7 cellular contexts compared by ENCODE assay signal in the genomic region with DNA sequence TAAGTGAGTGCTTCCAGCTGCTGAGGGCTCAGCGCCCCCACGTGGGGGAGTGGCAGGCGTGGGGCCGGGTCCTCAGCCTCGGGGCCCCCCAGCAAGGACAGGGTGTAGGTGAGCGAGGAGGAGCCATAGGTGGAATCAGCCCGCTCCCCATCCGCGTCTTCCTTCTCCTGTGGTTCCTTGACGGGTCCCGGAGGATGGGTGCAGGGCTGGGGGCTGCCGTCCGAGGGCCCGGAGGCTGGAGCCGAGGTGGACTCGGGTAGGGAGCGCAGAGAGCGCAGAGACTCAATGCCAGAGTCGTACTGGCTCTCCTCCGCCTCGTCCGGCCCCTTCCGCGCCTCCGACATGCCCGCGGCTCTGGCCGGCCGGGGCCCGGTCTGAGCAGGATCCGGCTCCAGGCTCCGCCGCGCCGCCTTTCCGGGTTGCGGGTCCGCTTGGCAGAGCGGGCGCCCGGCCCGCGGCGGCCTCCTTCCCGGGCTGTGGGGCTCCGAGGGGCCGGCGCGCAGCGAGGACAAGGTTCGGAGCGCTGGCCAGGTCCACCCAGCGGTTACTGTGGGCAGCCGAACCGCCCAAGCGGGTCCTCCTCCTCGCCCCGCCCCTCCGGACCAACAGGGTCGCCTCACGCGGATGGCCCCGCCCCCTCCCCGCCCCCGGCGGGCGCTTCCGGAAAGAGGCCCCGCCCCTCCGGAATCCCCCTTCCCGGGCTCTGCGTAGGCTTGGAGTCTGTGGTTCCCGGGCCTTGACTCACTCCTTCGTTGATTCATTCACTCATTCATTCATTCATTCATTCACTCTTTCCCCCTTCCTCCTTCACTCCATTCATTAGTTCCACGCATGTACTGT. TPM values are rescaled to one million over a fixed set of nuclear protein-coding genes. Genes with fewer than 3 reads are reported as not detected.
A peak's percentile ranks its signal among the peaks of the same experiment; 100 is the strongest.
DNase-seq lines count a peak whose midpoint lies in the region; ATAC-seq, FAIRE-seq and TF ChIP-seq lines count a peak whose summit lies in the region.

A gene with protein sequence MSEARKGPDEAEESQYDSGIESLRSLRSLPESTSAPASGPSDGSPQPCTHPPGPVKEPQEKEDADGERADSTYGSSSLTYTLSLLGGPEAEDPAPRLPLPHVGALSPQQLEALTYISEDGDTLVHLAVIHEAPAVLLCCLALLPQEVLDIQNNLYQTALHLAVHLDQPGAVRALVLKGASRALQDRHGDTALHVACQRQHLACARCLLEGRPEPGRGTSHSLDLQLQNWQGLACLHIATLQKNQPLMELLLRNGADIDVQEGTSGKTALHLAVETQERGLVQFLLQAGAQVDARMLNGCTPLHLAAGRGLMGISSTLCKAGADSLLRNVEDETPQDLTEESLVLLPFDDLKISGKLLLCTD (minus strand): TSS at position 549 of the 840 bp plus-strand sequence. CDS start 205 bp downstream, at position 344.

- no peaks in the 10 kb centered on the region for H3K9me3 ChIP-seq in WERI-Rb-1 (ENCODE audit: severe bottlenecking)
- no peaks in the 10 kb centered on the region for H3K9me3 ChIP-seq in mammary epithelial cell (replicated peaks; ENCODE audit: insufficient read depth, low read length)
- H3K9me3 ChIP-seq in small intestine (ENCODE audit: control insufficient read depth, low read depth): no peaks in the 10 kb centered on the region

- dilution Hi-C loops in mammary epithelial cell (cut with HindIII; ENCODE audit: low sequenced_read_pairs): loop anchor here (5.0 kb wide), 1 partner anchor 42 kb away; no protein-coding TSS in a partner anchor

- TF ChIP-seq CTCF in WERI-Rb-1 (IDR thresholded peaks at IDR 0.05; ENCODE audit: low read depth, low read length) (peak; percentile 73), mammary epithelial cell (conservative IDR thresholded peaks at IDR 0.05 in 1 of 2, IDR thresholded peaks at IDR 0.05 in 1 of 2; ENCODE audit: extremely low read depth in 1 of 2, insufficient read depth in 1 of 2, low read depth in 1 of 2, low read length in 2 of 2) (peak in 1 of 2 donors; percentile 40)

- CTCF ChIA-PET in mammary epithelial cell (lab: Charles Lee; ENCODE audit: low non-redundant PET): no interaction called here

- H3K4me1 ChIP-seq in mammary epithelial cell (ENCODE audit: insufficient read depth, low read length) (peaks cover 32% of the 10 kb centered on the region), small intestine (ENCODE audit: control insufficient read depth in 2 of 2, insufficient read depth in 1 of 2, low read depth in 1 of 2, low read length in 1 of 2) (peaks cover 0 to 20% of the 10 kb centered on the region in 2 donors)

- BruUV-seq in mammary epithelial cell (replicated peaks; lab: Mats Ljungman, UMichigan): TSS peak; percentile 83

- peak; percentile 66 for DNase-seq in NCI-H2171 treated with DMSO at 0.1 percent for 48 hours (lab: John Stamatoyannopoulos, UW)
- DNase-seq in WERI-Rb-1: peak; percentile 99
- DNase-seq in mammary epithelial cell: peak; percentile 94
- DNase-seq in iPS-NIHi11 (ENCODE audit: low spot score): peak; percentile 95
- DNase-seq in small intestine: peak; percentile 86

- no peak for FAIRE-seq in small intestine (lab: Jason Lieb, UNC)

- H3K9ac ChIP-seq in mammary epithelial cell (ENCODE audit: insufficient read depth, low read length): peak within 1 kb of the TSS; percentile 70

- H3K4me3 ChIP-seq in WERI-Rb-1 (ENCODE audit: low read depth, low read length) (peak within 1 kb of the TSS; percentile 65), mammary epithelial cell (replicated peaks in 1 of 3; ENCODE audit: insufficient read depth in 1 of 3, low read depth in 2 of 3, low read length in 3 of 3) (peak within 1 kb of the TSS; percentile 57 to 82 (median 76)), small intestine (ENCODE audit: low read depth in 1 of 2, low read length in 2 of 2) (peak within 1 kb of the TSS; percentile 66 to 85)

- H3K36me3 ChIP-seq in WERI-Rb-1: peaks cover 8% of the 10 kb centered on the region
- H3K36me3 ChIP-seq in mammary epithelial cell (ENCODE audit: insufficient read depth, low read length): no peaks in the 10 kb centered on the region
- H3K36me3 ChIP-seq in small intestine (ENCODE audit: control insufficient read depth in 2 of 2, insufficient read depth in 2 of 2, low read length in 2 of 2): no peaks in the 10 kb centered on the region

- H3K27me3 ChIP-seq in WERI-Rb-1 (ENCODE audit: insufficient read depth, low read depth, severe bottlenecking) (no peaks in the 10 kb centered on the region), mammary epithelial cell (ENCODE audit: insufficient read depth, low read length) (no peaks in the 10 kb centered on the region), small intestine (ENCODE audit: control insufficient read depth in 2 of 2, insufficient read depth in 2 of 2, low read length in 2 of 2) (peaks cover 4 to 9% of the 10 kb centered on the region in 2 donors)

- H3K4me2 ChIP-seq in mammary epithelial cell (ENCODE audit: insufficient read depth, low read depth, low read length): peak within 1 kb of the TSS; percentile 96

- in situ Hi-C loops in mammary epithelial cell (cut with MboI; ENCODE audit: low sequenced_read_pairs in 2 of 2): loop anchor here in 1 of 2 donors (5.0 kb wide), 1 partner anchor 77 kb away; a partner anchor contains a TSS

- H3K79me2 ChIP-seq in mammary epithelial cell (ENCODE audit: insufficient read depth, low read length): peaks cover 35% of the 10 kb centered on the region

- 7% methylated on average over 3 of the region's 75 CpGs for WGBS in mammary epithelial cell (ENCODE audit: low coverage, missing lambda C conversion rate)
- WGBS in small intestine, 3 donors: 0 to 1% (median 0%) methylated on average over 55 to 75 of the region's 75 CpGs

- no peaks in the 10 kb centered on the region for H4K20me1 ChIP-seq in mammary epithelial cell (ENCODE audit: insufficient read depth, low read length)

- H3K27ac ChIP-seq in WERI-Rb-1: peak within 1 kb of the TSS; percentile 74
- peak within 1 kb of the TSS; percentile 56 for H3K27ac ChIP-seq in mammary epithelial cell (ENCODE audit: insufficient read depth, low read depth, low read length)
- H3K27ac ChIP-seq in small intestine (ENCODE audit: low read depth in 1 of 2, low read length in 1 of 2): peak within 1 kb of the TSS; percentile 82 to 84

- peak within 1 kb of the TSS; percentile 93 for H2AFZ ChIP-seq in mammary epithelial cell (ENCODE audit: low read depth, low read length)

- ATAC-seq in GM18505 (IDR thresholded peaks at IDR 0.05; ENCODE audit: unreplicated experiment) (peak; percentile 41), HG03045 (IDR thresholded peaks at IDR 0.05; ENCODE audit: unreplicated experiment) (peak; percentile 42)

- intact Hi-C loops in mammary epithelial cell (cut with micrococcal nuclease): loop anchor here (1.0 kb wide), 1 partner anchor 93 kb away; no protein-coding TSS in a partner anchor

- TF ChIP-seq POLR2A in GM18505 (IDR thresholded peaks at IDR 0.05; ENCODE audit: borderline replicate concordance, extremely low read depth, insufficient read depth, insufficient read length): peak; percentile 80

RNA-seq across cellular contexts. Expression of the gene that starts here (rescaled TPM):
- 10 to 100 TPM in 1 of 2 donors, 1 to 10 TPM in 1; 4.7 to 10.4 TPM for total RNA-seq in mammary epithelial cell
- polyA plus RNA-seq in mammary epithelial cell (6.6 TPM), small intestine (10 to 100 TPM in 1 of 3 donors, 1 to 10 TPM in 2; 7.6 to 13.5 (median 8.3) TPM)
- 2.8 TPM for polyA minus RNA-seq in mammary epithelial cell

Comparison
In these comparisons a context has a peak if more than half of its experiments do, and no peak if none do; other contexts are left out.
1. Peak in every context shown above with its lines: DNase-seq, ATAC-seq, H3K4me3 ChIP-seq and H3K27ac ChIP-seq.